11 cellular contexts compared by ENCODE assay signal in genomic region chr19:19944583-19944880, GRCh38. TPM values are rescaled to one million over a fixed set of nuclear protein-coding genes. Genes with fewer than 3 reads are reported as not detected.
"Had no signal": no experiment of that assay in that cellular context is flagged by ENCODE, and none has a peak within 500 bp of the region (broad histone marks: within the 10 kb centered on the region; RNA-seq: fewer than 3 reads in every experiment).

No MANE protein-coding gene starts in this region.

- DNase-seq: GM23248, GOT3, H7, H9, HCEC 1CT, HFFc6 had no signal

- FAIRE-seq: H1, H54 had no signal

- H3K27ac Mint-ChIP-seq: GM23338, H9, HFFc6 had no signal

- H3K9ac ChIP-seq: GM23248 had no signal

- H3K9me3 ChIP-seq: HAP-1 had no signal

- ATAC-seq: GM23338, HCT116 had no signal

- H3K36me3 ChIP-seq: HAP-1 had no signal

- H3K4me3 ChIP-seq: GM23248, GM23338, HAP-1 had no signal

- H3K4me2 ChIP-seq: GM23338 had no signal

- H3K27ac ChIP-seq: GM23248 had no signal

- H2AFZ ChIP-seq: GM23248, GM23338 had no signal

- H3K4me1 ChIP-seq: HAP-1 had no signal

- H3K4me3 Mint-ChIP-seq: GM23338, H9, HFFc6 had no signal

RNA-seq across cellular contexts. Expression of gene ZNF93, which starts 43.8 kb away (rescaled TPM):
- total RNA-seq: H7 had no signal
